Comparison of ENCODE assay signal across 1 cellular context in the genomic region with DNA sequence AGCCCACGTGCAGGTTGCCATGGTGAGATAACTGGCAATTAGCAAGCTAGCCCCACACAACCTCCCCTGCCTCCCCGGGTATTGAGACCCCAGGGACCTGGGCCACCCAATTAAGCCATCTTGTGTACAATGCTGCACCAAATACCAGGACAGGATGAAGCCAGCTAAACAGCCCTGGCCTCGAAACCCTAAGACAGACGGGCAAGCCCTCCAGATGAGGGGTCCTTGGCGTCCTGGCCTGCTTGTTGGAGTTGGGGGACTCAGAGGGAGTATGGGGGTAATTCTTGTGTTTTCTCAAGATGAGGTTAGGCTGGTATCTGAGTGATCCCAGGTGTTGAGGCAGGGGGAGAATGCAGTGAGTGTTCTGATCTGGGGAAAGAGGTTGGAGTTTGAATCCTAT.
TF ChIP-seq lines count a peak whose summit lies in the region.

No MANE protein-coding gene starts in this region.

TF ChIP-seq in HCT116, 20 proteins besides CTCF, POLR2A, EP300 and RAD21 (continued from another document):
- TF ChIP-seq, protein P1, sequence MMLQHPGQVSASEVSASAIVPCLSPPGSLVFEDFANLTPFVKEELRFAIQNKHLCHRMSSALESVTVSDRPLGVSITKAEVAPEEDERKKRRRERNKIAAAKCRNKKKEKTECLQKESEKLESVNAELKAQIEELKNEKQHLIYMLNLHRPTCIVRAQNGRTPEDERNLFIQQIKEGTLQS (IDR thresholded peaks at IDR 0.05): no peak
- no peak for TF ChIP-seq EGR1 (IDR thresholded peaks at IDR 0.05; ENCODE audit: low read depth)
- TF ChIP-seq YY1 (IDR thresholded peaks at IDR 0.05; ENCODE audit: extremely low read depth, insufficient replicate concordance, low read depth, low read length): no peak
- TF ChIP-seq SRF (IDR thresholded peaks at IDR 0.05; ENCODE audit: low read depth): no peak
- TF ChIP-seq CBX3 (IDR thresholded peaks at IDR 0.05; ENCODE audit: low read depth): no peak
- TF ChIP-seq ZFX (IDR thresholded peaks at IDR 0.05): no peak
- no peak for TF ChIP-seq ELF1 (IDR thresholded peaks at IDR 0.05; ENCODE audit: borderline replicate concordance, low read depth)
- TF ChIP-seq POLR2AphosphoS5 (IDR thresholded peaks at IDR 0.05; ENCODE audit: low read depth, low read length): no peak
- no peak for TF ChIP-seq CEBPB (IDR thresholded peaks at IDR 0.05; ENCODE audit: low read depth)
- TF ChIP-seq, protein P2, sequence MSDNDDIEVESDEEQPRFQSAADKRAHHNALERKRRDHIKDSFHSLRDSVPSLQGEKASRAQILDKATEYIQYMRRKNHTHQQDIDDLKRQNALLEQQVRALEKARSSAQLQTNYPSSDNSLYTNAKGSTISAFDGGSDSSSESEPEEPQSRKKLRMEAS (IDR thresholded peaks at IDR 0.05): no peak
- TF ChIP-seq SIN3A (IDR thresholded peaks at IDR 0.05; ENCODE audit: low read depth): no peak
- TF ChIP-seq, protein P3, sequence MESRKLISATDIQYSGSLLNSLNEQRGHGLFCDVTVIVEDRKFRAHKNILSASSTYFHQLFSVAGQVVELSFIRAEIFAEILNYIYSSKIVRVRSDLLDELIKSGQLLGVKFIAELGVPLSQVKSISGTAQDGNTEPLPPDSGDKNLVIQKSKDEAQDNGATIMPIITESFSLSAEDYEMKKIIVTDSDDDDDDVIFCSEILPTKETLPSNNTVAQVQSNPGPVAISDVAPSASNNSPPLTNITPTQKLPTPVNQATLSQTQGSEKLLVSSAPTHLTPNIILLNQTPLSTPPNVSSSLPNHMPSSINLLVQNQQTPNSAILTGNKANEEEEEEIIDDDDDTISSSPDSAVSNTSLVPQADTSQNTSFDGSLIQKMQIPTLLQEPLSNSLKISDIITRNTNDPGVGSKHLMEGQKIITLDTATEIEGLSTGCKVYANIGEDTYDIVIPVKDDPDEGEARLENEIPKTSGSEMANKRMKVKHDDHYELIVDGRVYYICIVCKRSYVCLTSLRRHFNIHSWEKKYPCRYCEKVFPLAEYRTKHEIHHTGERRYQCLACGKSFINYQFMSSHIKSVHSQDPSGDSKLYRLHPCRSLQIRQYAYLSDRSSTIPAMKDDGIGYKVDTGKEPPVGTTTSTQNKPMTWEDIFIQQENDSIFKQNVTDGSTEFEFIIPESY (IDR thresholded peaks at IDR 0.05; ENCODE audit: extremely low read depth, insufficient replicate concordance, low read length): no peak
TF ChIP-seq in HCT116: peak in this region for 0.
